ENCODE assay signal across 19 cellular contexts in the genomic region with DNA sequence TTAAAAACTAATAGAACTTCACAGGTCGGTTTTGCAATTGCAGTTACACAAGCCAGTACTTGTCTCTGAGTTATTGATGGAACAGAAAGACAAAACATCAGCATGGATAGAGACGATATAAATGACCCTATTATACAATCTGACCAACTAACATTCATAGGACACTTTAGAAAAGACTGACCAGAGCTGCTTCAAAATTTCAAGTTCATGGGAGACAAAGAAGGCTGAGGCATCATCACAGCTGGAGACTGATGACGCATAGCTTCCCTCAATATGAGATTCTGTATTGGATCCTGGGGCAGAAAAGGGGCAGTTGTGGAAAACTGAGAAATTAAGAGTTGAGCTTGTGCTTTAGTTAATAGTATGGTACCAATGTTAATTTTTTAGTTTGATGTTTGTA.
A peak's percentile ranks its signal among the peaks of the same experiment; 100 is the strongest.
DNase-seq lines count a peak whose midpoint lies in the region; ATAC-seq, FAIRE-seq and TF ChIP-seq lines count a peak whose summit lies in the region.
"Had no signal": no experiment of that assay in that cellular context is flagged by ENCODE, and none has a peak within 500 bp of the region (broad histone marks: within the 10 kb centered on the region; RNA-seq: fewer than 3 reads in every experiment).

No MANE protein-coding gene starts in this region.

- H3K4me3 ChIP-seq in astrocyte (ENCODE audit: insufficient read depth, low read depth, low read length) = no peak overlapping the region
- no peak overlapping the region for H3K4me3 ChIP-seq in osteoblast (ENCODE audit: insufficient read depth, low read length)
- no peak overlapping the region for H3K4me3 ChIP-seq in left lung
- H3K4me3 ChIP-seq: A549 had no signal

- H3K4me2 ChIP-seq in astrocyte (ENCODE audit: low read length) (no peak overlapping the region), osteoblast (ENCODE audit: insufficient read depth, low read length) (no peak overlapping the region)
- H3K4me2 ChIP-seq: A549 had no signal

- peaks cover 6% of the 10 kb centered on the region for H3K9me3 Mint-ChIP-seq in astrocyte (ENCODE audit: unreplicated experiment)
- H3K9me3 Mint-ChIP-seq in chondrocyte (ENCODE audit: low read depth) = peaks cover 32% of the 10 kb centered on the region

- H3K36me3 ChIP-seq in astrocyte (ENCODE audit: insufficient read depth, low read length) (no peaks in the 10 kb centered on the region), osteoblast (ENCODE audit: insufficient read depth, low read length) (no peaks in the 10 kb centered on the region), left lung (no peaks in the 10 kb centered on the region)

- FAIRE-seq in astrocyte (lab: Jason Lieb, UNC) = no peak
- no peak for FAIRE-seq in HTR-8/SVneo (lab: Jason Lieb, UNC)
- FAIRE-seq: A549 had no signal

- H3K9me3 ChIP-seq in astrocyte (ENCODE audit: insufficient read depth, low read depth, low read length) = no peaks in the 10 kb centered on the region
- no peaks in the 10 kb centered on the region for H3K9me3 ChIP-seq in osteoblast (ENCODE audit: low read depth, low read length)
- H3K9me3 ChIP-seq in left lung = no peaks in the 10 kb centered on the region
- H3K9me3 ChIP-seq: A549 had no signal

- H3K27ac Mint-ChIP-seq in astrocyte (ENCODE audit: unreplicated experiment) (no peak overlapping the region), chondrocyte (ENCODE audit: unreplicated experiment) (peak overlapping the region; percentile 14)
- H3K27ac Mint-ChIP-seq: CD4-positive, alpha-beta memory T cell; IgD-negative memory B cell had no signal

- H3K36me3 Mint-ChIP-seq in astrocyte (ENCODE audit: low read depth, unreplicated experiment) (no peaks in the 10 kb centered on the region), chondrocyte (ENCODE audit: low read depth) (peaks cover 22% of the 10 kb centered on the region)
- H3K36me3 Mint-ChIP-seq: CD4-positive, alpha-beta memory T cell; IgD-negative memory B cell had no signal

- TF ChIP-seq CTCF in astrocyte (IDR thresholded peaks at IDR 0.05; ENCODE audit: insufficient read depth, low read depth, low read length) = no peak
- TF ChIP-seq CTCF in chondrocyte (IDR thresholded peaks at IDR 0.05) = no peak
- TF ChIP-seq CTCF in osteoblast (IDR thresholded peaks at IDR 0.05; ENCODE audit: extremely low read depth, low read depth, low read length) = no peak
- TF ChIP-seq CTCF in left lung (IDR thresholded peaks at IDR 0.05) = no peak

- H3K4me1 Mint-ChIP-seq in astrocyte (ENCODE audit: low read depth, unreplicated experiment) (peaks cover 20% of the 10 kb centered on the region), chondrocyte (ENCODE audit: low read depth) (peaks cover 44% of the 10 kb centered on the region)
- H3K4me1 Mint-ChIP-seq: CD4-positive, alpha-beta memory T cell; IgD-negative memory B cell had no signal

- H3K27me3 ChIP-seq in astrocyte (ENCODE audit: insufficient read depth, low read length) (no peaks in the 10 kb centered on the region), osteoblast (ENCODE audit: insufficient read depth, low read length) (no peaks in the 10 kb centered on the region), left lung (no peaks in the 10 kb centered on the region)

- H3K79me2 ChIP-seq in astrocyte (ENCODE audit: insufficient read depth, low read length) (no peaks in the 10 kb centered on the region), osteoblast (ENCODE audit: insufficient read depth, low read length) (no peaks in the 10 kb centered on the region)

- H3K27ac ChIP-seq in astrocyte (ENCODE audit: low read depth, low read length) (no peak overlapping the region), osteoblast (ENCODE audit: low read depth, low read length) (no peak overlapping the region), left lung (no peak overlapping the region)
- H3K27ac ChIP-seq: A549 had no signal

- H3K4me1 ChIP-seq in astrocyte (ENCODE audit: insufficient read depth, low read length) (peaks cover 6% of the 10 kb centered on the region), osteoblast (ENCODE audit: insufficient read depth, low read length) (peaks cover 9% of the 10 kb centered on the region), left lung (no peaks in the 10 kb centered on the region)
- H3K4me1 ChIP-seq: A549 had no signal

- H4K20me1 ChIP-seq in astrocyte (ENCODE audit: insufficient read depth, low read length) (no peaks in the 10 kb centered on the region), osteoblast (ENCODE audit: insufficient read depth, low read length) (no peaks in the 10 kb centered on the region)

- DNase-seq in EH (ENCODE audit: low read depth) = peak; percentile 31
- DNase-seq in astrocyte (ENCODE audit: low read depth) = peak; percentile 35
- no peak for DNase-seq in chondrocyte (ENCODE audit: low spot score)
- peak; percentile 52 for DNase-seq in osteoblast (ENCODE audit: insufficient read length, low spot score, missing footprints)
- DNase-seq in left lung = no peak
- no peak for DNase-seq in HTR-8/SVneo (ENCODE audit: insufficient read length, low spot score)
- DNase-seq in NCI-H2107 treated with DMSO at 0.1 percent for 48 hours (lab: John Stamatoyannopoulos, UW; ENCODE audit: unreplicated experiment) = no peak
- DNase-seq: Calu3; CD4-positive, alpha-beta memory T cell; H7; Kasumi-1; NCI-H1105; NCI-H2081 treated with DMSO at 0.1 percent for 48 hours; NCI-H510A; NCI-H748 treated with DMSO at 0.1 percent for 48 hours; SHP77 had no signal

- no peak for ATAC-seq in left lung
- ATAC-seq: A549, SK-N-SH treated with all-trans-retinoic acid at 6 μM for 48 hours had no signal

- intact Hi-C loops in left lung (cut with DNase I) = no loop called here

- H3K27me3 Mint-ChIP-seq in astrocyte (ENCODE audit: low read depth, unreplicated experiment) = no peaks in the 10 kb centered on the region
- no peaks in the 10 kb centered on the region for H3K27me3 Mint-ChIP-seq in chondrocyte (ENCODE audit: low read depth)

- H3K4me3 Mint-ChIP-seq in astrocyte (ENCODE audit: unreplicated experiment) = no peak overlapping the region
- no peak overlapping the region for H3K4me3 Mint-ChIP-seq in chondrocyte (ENCODE audit: unreplicated experiment)
- H3K4me3 Mint-ChIP-seq: CD4-positive, alpha-beta memory T cell; IgD-negative memory B cell had no signal

- H3K9ac ChIP-seq in astrocyte (ENCODE audit: low read length) = no peak overlapping the region

- no peak overlapping the region for H2AFZ ChIP-seq in astrocyte (ENCODE audit: low read depth, low read length)
- no peak overlapping the region for H2AFZ ChIP-seq in osteoblast (ENCODE audit: low read length)

Comparison
In these comparisons a context has a peak if more than half of its experiments do, and no peak if none do; other contexts are left out.
1. DNase-seq: peak in EH (single experiment), astrocyte (single experiment) and osteoblast (single experiment); none in chondrocyte (single experiment), left lung (0 of 2), HTR-8/SVneo (single experiment) and NCI-H2107 treated with DMSO at 0.1 percent for 48 hours (single experiment).